Comparison of ENCODE assay signal across 1 cellular context in the genomic region with DNA sequence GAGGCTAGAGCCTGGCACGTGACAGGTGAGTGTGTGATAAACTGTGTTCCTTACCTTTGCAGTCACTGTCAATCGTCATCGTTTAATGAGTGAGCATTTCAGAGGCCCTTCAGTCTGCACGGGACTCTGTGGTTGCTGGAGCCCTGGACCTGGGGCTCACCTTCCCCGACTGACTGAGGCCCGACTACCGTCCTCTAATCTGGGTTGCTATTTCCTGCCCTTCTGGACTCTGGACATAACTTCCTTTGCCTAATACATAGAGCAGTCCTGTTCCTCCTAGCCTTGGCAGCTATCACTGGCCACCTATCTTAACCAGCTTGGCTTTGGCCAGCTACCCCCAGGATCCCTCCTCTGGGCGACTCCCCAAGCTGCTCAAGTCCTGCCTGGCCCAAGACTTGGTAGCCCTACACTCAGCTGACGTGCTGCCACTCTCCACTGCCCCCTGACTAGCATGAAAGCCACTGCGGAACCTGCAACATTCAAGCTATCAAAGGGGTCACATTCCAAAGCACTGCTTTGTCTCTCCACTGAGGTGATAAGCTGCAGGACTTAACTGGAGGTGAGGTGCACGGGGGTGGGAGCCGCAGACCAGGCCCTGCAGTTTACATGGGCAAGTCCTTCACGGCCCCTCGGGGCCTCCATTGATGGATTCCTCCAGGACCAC.
TF ChIP-seq lines count a peak whose summit lies in the region.

No MANE protein-coding gene starts in this region.

TF ChIP-seq in HepG2, 621 proteins besides CTCF, POLR2A, EP300 and RAD21 (continued from another document and continues in another):
- TF ChIP-seq, protein P1, sequence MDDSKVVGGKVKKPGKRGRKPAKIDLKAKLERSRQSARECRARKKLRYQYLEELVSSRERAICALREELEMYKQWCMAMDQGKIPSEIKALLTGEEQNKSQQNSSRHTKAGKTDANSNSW (CRISPR knock-in tag; IDR thresholded peaks at IDR 0.05; ENCODE audit: borderline replicate concordance) = no peak
- TF ChIP-seq, protein P2, sequence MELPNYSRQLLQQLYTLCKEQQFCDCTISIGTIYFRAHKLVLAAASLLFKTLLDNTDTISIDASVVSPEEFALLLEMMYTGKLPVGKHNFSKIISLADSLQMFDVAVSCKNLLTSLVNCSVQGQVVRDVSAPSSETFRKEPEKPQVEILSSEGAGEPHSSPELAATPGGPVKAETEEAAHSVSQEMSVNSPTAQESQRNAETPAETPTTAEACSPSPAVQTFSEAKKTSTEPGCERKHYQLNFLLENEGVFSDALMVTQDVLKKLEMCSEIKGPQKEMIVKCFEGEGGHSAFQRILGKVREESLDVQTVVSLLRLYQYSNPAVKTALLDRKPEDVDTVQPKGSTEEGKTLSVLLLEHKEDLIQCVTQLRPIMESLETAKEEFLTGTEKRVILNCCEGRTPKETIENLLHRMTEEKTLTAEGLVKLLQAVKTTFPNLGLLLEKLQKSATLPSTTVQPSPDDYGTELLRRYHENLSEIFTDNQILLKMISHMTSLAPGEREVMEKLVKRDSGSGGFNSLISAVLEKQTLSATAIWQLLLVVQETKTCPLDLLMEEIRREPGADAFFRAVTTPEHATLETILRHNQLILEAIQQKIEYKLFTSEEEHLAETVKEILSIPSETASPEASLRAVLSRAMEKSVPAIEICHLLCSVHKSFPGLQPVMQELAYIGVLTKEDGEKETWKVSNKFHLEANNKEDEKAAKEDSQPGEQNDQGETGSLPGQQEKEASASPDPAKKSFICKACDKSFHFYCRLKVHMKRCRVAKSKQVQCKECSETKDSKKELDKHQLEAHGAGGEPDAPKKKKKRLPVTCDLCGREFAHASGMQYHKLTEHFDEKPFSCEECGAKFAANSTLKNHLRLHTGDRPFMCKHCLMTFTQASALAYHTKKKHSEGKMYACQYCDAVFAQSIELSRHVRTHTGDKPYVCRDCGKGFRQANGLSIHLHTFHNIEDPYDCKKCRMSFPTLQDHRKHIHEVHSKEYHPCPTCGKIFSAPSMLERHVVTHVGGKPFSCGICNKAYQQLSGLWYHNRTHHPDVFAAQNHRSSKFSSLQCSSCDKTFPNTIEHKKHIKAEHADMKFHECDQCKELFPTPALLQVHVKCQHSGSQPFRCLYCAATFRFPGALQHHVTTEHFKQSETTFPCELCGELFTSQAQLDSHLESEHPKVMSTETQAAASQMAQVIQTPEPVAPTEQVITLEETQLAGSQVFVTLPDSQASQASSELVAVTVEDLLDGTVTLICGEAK (IDR thresholded peaks at IDR 0.05) = no peak
- TF ChIP-seq, protein P2 (CRISPR knock-in tag; IDR thresholded peaks at IDR 0.05) = no peak; the same call in 1 of the 2 replicates
- TF ChIP-seq, protein P3, sequence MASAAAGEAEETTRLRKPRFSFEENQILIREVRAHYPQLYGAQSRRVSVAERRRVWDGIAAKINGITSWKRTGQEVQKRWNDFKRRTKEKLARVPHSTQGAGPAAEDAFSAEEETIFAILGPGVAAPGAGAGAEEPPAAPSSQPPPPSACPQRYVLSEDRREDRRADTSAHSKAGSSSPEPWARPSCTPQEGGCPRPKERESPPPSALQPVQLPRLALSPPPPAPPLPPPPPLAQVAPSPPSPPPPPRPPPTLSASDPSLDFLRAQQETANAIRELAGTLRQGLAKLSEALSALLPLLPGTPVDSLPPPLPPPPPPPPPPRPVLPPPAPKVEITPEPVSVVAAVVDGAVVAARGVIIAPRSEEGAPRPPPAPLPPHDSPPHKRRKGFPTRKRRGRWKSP (CRISPR knock-in tag; IDR thresholded peaks at IDR 0.05) = 0 out of 2 replicates have a peak, but pooled peaks have one; percentile 15
- no peak for TF ChIP-seq ISX (CRISPR knock-in tag; conservative IDR thresholded peaks at IDR 0.05)
- TF ChIP-seq SALL2 (CRISPR knock-in tag; IDR thresholded peaks at IDR 0.05) = 0 out of 2 replicates have a peak, but pooled peaks have one; percentile 48
- no peak for TF ChIP-seq RBFOX2 (IDR thresholded peaks at IDR 0.05; ENCODE audit: low read depth, low read length)
- TF ChIP-seq ZFP36L1 (CRISPR knock-in tag; IDR thresholded peaks at IDR 0.05) = 0 out of 2 replicates have a peak, but pooled peaks have one; percentile 73
- TF ChIP-seq FIP1L1 (IDR thresholded peaks at IDR 0.05; ENCODE audit: borderline replicate concordance, insufficient read depth, low read depth, low read length) = no peak
- TF ChIP-seq, protein P4, sequence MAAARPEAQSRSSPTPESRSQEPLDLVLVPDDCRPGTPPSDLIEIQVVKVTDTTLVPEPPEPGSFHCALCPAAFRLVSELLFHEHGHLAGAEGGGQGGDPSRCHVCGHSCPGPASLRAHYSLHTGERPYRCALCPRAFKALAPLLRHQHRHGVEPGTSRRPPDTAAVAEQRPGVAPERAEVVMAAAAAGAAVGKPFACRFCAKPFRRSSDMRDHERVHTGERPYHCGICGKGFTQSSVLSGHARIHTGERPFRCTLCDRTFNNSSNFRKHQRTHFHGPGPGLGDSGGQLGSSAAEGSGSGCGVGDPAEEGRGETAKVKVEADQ (CRISPR knock-in tag; IDR thresholded peaks at IDR 0.05; ENCODE audit: borderline replicate concordance) = 0 out of 2 replicates have a peak, but pooled peaks have one; percentile 12
- no peak for TF ChIP-seq DNMT1 (CRISPR knock-in tag; IDR thresholded peaks at IDR 0.05)
- TF ChIP-seq KDM2A (CRISPR knock-in tag; IDR thresholded peaks at IDR 0.05; ENCODE audit: borderline replicate concordance, low read depth) = peak; percentile 50; the same call in 1 of the 2 replicates
- TF ChIP-seq, protein P5, sequence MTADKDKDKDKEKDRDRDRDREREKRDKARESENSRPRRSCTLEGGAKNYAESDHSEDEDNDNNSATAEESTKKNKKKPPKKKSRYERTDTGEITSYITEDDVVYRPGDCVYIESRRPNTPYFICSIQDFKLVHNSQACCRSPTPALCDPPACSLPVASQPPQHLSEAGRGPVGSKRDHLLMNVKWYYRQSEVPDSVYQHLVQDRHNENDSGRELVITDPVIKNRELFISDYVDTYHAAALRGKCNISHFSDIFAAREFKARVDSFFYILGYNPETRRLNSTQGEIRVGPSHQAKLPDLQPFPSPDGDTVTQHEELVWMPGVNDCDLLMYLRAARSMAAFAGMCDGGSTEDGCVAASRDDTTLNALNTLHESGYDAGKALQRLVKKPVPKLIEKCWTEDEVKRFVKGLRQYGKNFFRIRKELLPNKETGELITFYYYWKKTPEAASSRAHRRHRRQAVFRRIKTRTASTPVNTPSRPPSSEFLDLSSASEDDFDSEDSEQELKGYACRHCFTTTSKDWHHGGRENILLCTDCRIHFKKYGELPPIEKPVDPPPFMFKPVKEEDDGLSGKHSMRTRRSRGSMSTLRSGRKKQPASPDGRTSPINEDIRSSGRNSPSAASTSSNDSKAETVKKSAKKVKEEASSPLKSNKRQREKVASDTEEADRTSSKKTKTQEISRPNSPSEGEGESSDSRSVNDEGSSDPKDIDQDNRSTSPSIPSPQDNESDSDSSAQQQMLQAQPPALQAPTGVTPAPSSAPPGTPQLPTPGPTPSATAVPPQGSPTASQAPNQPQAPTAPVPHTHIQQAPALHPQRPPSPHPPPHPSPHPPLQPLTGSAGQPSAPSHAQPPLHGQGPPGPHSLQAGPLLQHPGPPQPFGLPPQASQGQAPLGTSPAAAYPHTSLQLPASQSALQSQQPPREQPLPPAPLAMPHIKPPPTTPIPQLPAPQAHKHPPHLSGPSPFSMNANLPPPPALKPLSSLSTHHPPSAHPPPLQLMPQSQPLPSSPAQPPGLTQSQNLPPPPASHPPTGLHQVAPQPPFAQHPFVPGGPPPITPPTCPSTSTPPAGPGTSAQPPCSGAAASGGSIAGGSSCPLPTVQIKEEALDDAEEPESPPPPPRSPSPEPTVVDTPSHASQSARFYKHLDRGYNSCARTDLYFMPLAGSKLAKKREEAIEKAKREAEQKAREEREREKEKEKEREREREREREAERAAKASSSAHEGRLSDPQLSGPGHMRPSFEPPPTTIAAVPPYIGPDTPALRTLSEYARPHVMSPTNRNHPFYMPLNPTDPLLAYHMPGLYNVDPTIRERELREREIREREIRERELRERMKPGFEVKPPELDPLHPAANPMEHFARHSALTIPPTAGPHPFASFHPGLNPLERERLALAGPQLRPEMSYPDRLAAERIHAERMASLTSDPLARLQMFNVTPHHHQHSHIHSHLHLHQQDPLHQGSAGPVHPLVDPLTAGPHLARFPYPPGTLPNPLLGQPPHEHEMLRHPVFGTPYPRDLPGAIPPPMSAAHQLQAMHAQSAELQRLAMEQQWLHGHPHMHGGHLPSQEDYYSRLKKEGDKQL (CRISPR knock-in tag; IDR thresholded peaks at IDR 0.05; ENCODE audit: low read depth) = no peak; the same call in 1 of the 2 replicates
- TF ChIP-seq, protein P6, sequence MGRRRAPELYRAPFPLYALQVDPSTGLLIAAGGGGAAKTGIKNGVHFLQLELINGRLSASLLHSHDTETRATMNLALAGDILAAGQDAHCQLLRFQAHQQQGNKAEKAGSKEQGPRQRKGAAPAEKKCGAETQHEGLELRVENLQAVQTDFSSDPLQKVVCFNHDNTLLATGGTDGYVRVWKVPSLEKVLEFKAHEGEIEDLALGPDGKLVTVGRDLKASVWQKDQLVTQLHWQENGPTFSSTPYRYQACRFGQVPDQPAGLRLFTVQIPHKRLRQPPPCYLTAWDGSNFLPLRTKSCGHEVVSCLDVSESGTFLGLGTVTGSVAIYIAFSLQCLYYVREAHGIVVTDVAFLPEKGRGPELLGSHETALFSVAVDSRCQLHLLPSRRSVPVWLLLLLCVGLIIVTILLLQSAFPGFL (CRISPR knock-in tag; IDR thresholded peaks at IDR 0.05) = no peak
- TF ChIP-seq, protein P7, sequence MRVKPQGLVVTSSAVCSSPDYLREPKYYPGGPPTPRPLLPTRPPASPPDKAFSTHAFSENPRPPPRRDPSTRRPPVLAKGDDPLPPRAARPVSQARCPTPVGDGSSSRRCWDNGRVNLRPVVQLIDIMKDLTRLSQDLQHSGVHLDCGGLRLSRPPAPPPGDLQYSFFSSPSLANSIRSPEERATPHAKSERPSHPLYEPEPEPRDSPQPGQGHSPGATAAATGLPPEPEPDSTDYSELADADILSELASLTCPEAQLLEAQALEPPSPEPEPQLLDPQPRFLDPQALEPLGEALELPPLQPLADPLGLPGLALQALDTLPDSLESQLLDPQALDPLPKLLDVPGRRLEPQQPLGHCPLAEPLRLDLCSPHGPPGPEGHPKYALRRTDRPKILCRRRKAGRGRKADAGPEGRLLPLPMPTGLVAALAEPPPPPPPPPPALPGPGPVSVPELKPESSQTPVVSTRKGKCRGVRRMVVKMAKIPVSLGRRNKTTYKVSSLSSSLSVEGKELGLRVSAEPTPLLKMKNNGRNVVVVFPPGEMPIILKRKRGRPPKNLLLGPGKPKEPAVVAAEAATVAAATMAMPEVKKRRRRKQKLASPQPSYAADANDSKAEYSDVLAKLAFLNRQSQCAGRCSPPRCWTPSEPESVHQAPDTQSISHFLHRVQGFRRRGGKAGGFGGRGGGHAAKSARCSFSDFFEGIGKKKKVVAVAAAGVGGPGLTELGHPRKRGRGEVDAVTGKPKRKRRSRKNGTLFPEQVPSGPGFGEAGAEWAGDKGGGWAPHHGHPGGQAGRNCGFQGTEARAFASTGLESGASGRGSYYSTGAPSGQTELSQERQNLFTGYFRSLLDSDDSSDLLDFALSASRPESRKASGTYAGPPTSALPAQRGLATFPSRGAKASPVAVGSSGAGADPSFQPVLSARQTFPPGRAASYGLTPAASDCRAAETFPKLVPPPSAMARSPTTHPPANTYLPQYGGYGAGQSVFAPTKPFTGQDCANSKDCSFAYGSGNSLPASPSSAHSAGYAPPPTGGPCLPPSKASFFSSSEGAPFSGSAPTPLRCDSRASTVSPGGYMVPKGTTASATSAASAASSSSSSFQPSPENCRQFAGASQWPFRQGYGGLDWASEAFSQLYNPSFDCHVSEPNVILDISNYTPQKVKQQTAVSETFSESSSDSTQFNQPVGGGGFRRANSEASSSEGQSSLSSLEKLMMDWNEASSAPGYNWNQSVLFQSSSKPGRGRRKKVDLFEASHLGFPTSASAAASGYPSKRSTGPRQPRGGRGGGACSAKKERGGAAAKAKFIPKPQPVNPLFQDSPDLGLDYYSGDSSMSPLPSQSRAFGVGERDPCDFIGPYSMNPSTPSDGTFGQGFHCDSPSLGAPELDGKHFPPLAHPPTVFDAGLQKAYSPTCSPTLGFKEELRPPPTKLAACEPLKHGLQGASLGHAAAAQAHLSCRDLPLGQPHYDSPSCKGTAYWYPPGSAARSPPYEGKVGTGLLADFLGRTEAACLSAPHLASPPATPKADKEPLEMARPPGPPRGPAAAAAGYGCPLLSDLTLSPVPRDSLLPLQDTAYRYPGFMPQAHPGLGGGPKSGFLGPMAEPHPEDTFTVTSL (CRISPR knock-in tag; IDR thresholded peaks at IDR 0.05; ENCODE audit: borderline replicate concordance) = peak; percentile 76
- no peak for TF ChIP-seq ZNF790 (CRISPR knock-in tag; IDR thresholded peaks at IDR 0.05; ENCODE audit: borderline replicate concordance)
- no peak for TF ChIP-seq KLF13 (CRISPR knock-in tag; IDR thresholded peaks at IDR 0.05)
